Comparison of ENCODE assay signal across 8 cellular contexts in the genomic region with DNA sequence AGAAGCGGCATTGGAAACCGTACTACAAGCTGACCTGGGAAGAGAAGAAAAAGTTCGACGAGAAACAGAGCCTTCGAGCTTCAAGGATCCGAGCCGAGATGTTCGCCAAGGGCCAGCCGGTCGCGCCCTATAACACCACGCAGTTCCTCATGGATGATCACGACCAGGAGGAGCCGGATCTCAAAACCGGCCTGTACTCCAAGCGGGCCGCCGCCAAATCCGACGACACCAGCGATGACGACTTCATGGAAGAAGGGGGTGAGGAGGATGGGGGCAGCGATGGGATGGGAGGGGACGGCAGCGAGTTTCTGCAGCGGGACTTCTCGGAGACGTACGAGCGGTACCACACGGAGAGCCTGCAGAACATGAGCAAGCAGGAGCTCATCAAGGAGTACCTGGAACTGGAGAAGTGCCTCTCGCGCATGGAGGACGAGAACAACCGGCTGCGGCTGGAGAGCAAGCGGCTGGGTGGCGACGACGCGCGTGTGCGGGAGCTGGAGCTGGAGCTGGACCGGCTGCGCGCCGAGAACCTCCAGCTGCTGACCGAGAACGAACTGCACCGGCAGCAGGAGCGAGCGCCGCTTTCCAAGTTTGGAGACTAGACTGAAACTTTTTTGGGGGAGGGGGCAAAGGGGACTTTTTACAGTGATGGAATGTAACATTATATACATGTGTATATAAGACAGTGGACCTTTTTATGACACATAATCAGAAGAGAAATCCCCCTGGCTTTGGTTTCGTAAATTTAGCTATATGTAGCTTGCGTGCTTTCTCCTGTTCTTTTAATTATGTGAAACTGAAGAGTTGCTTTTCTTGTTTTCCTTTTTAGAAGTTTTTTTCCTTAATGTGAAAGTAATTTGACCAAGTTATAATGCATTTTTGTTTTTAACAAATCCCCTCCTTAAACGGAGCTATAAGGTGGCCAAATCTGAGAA. TPM values are rescaled to one million over a fixed set of nuclear protein-coding genes. Genes with fewer than 3 reads are reported as not detected.
DNase-seq lines count a peak whose midpoint lies in the region; ATAC-seq, FAIRE-seq and TF ChIP-seq lines count a peak whose summit lies in the region.

No MANE protein-coding gene starts in this region.

- peak overlapping the region; percentile 94 for H3K27ac ChIP-seq in C4-2B
- H3K27ac ChIP-seq in K562 (ENCODE audit: extremely low read depth, low read depth, low read length): peak overlapping the region; percentile 86

- no peak for TF ChIP-seq EP300 in K562 (IDR thresholded peaks at IDR 0.05; ENCODE audit: low read length)

- intact Hi-C loops in K562 (cut with micrococcal nuclease): loop anchor here (2.0 kb wide), 1 partner anchor 47 kb away; no protein-coding TSS in a partner anchor

- BruUV-seq in K562 (replicated peaks; lab: Mats Ljungman, UMichigan): no TSS peak

- peaks cover 54% of the 10 kb centered on the region for H3K79me2 ChIP-seq in K562 (ENCODE audit: control insufficient read depth, insufficient read depth, low read length)

- H3K4me2 ChIP-seq in K562 (ENCODE audit: insufficient read depth, low read length): peak overlapping the region; percentile 95

- under 1% methylated on average over 51 of the region's 56 CpGs for WGBS in K562 (ENCODE audit: insufficient coverage, low coverage, missing lambda C conversion rate)

- in situ Hi-C loops in K562 (cut with MboI): no loop called here

- peak; percentile 27; the same call in 1 of the 2 replicates for TF ChIP-seq POLR2A in Raji (IDR thresholded peaks at IDR 0.05; ENCODE audit: insufficient read depth, low read depth, low read length)
- TF ChIP-seq POLR2A in K562 (conservative IDR thresholded peaks at IDR 0.05): peak; percentile 30; the same call in 1 of the 2 replicates

- peaks cover 5% of the 10 kb centered on the region; the same call in 1 of the 2 replicates for H4K20me1 ChIP-seq in K562 (replicated peaks; ENCODE audit: control insufficient read depth, insufficient read depth, low read length)

- DNase-seq in HCEC 1CT (peak; percentile 65), K562 (ENCODE audit: extremely low read depth in 1 of 4, low spot score in 3 of 4) (peak in 3 of 4 experiments; percentile 26 to 72 (median 32)), retinal pigment epithelial cell (ENCODE audit: low read depth) (no peak), SK-N-DZ (ENCODE audit: low spot score) (no peak)

- peaks cover 3% of the 10 kb centered on the region; the same call in 1 of the 3 replicates for H3K36me3 ChIP-seq in K562 (ENCODE audit: control insufficient read depth, insufficient read depth, low read length)

- POLR2A ChIA-PET in K562 (lab: Yijun Ruan, JAX): interaction anchor here (0.5 to 10.1 kb wide), 61 partner anchors 11 to 1002 kb away, joined by 3 to 497 read pairs (median 5); partner anchors contain the start of genes ACBD4, DCAKD, HEXIM2 and MAP3K14

- H3K4me1 ChIP-seq in K562 (replicated peaks in 1 of 2; ENCODE audit: control insufficient read depth in 2 of 2, insufficient read depth in 2 of 2, low read length in 2 of 2): peaks cover 28 to 33% of the 10 kb centered on the region in 2 experiments

- no peaks in the 10 kb centered on the region for H3K9me1 ChIP-seq in K562 (ENCODE audit: control insufficient read depth, insufficient read depth, low read length)

- CTCF ChIA-PET in K562 (lab: Yijun Ruan, JAX; ENCODE audit: low intra/inter-chr PET ratio): interaction anchor here (0.6 to 3.8 kb wide), 4 partner anchors 8 to 48 kb away, joined by 3 to 29 read pairs (median 9); partner anchors contain the start of gene ACBD4

- no peak for TF ChIP-seq RAD21 in K562 (CRISPR knock-in tag; conservative IDR thresholded peaks at IDR 0.05 in 1 of 2, IDR thresholded peaks at IDR 0.05 in 1 of 2)

- H2AFZ ChIP-seq in K562 (ENCODE audit: low read depth, low read length): peak overlapping the region; percentile 14; the same call in 1 of the 2 replicates

- no peaks in the 10 kb centered on the region for H3K9me3 ChIP-seq in K562 (replicated peaks; ENCODE audit: control insufficient read depth, insufficient read depth, low read depth, low read length)

- peak; percentile 10 for ATAC-seq in K562
- no peak for ATAC-seq in GM18858 (IDR thresholded peaks at IDR 0.05; ENCODE audit: unreplicated experiment)

- H3K9ac ChIP-seq in K562 (ENCODE audit: insufficient read depth in 1 of 2, low read depth in 2 of 2, low read length in 2 of 2): peak overlapping the region; percentile 79 to 98

- FAIRE-seq in K562 (lab: Jason Lieb, UNC): no peak

- H3K4me3 ChIP-seq in K562 (peak overlapping the region; percentile 69), iPS-11a (ENCODE audit: low read depth, low read length) (peak overlapping the region; percentile 93), retinal pigment epithelial cell (ENCODE audit: low read length) (peak overlapping the region; percentile 96)

- H3K27me3 ChIP-seq in K562 (ENCODE audit: control insufficient read depth in 2 of 2, insufficient read depth in 2 of 2, low read length in 2 of 2): no peaks in the 10 kb centered on the region

- no peak for TF ChIP-seq CTCF in C4-2B (conservative IDR thresholded peaks at IDR 0.05)
- no peak for TF ChIP-seq CTCF in K562 (IDR thresholded peaks at IDR 0.05 in 2 of 3, conservative IDR thresholded peaks at IDR 0.05 in 1 of 3; ENCODE audit: insufficient read depth in 2 of 3, low read depth in 1 of 3, low read length in 3 of 3)
- no peak for TF ChIP-seq CTCF in retinal pigment epithelial cell (conservative IDR thresholded peaks at IDR 0.05; ENCODE audit: low read depth, low read length)

RNA-seq across cellular contexts. Expression of gene HEXIM1, which starts 1.7 kb away (rescaled TPM):
- total RNA-seq in K562 (2011; cell fraction: chromatin; rRNA removed; ENCODE audit: low replicate concordance): 13.2 and 13.4 TPM in 2 replicates
- total RNA-seq in K562 (2011; cell fraction: nucleolus; rRNA removed): 10.9 and 13.0 TPM in 2 replicates
- 15.3 and 17.7 TPM in 2 replicates for total RNA-seq in K562 (2011; cell fraction: nucleoplasm; rRNA removed)
- total RNA-seq in K562 (2014; rRNA removed): 18.5 and 18.8 TPM in 2 replicates
- total RNA-seq in K562 (2014; rRNA removed; fragmentation: Illumina TruSeq; extraction: Trizol): 4.0 and 4.2 TPM in 2 replicates
- total RNA-seq in K562 (2015; rRNA removed; fragmentation: Illumina TruSeq; extraction: Trizol): 6.6 and 7.3 TPM in 2 replicates
- total RNA-seq in K562 (2021): 21.4 and 28.3 TPM in 2 replicates
- polyA plus RNA-seq in K562 (2011; rRNA removed): 7.9 and 9.1 TPM in 2 replicates
- 8.8 and 11.7 TPM in 2 replicates for polyA plus RNA-seq in K562 (2011; cell fraction: cytosol; rRNA removed)
- 7.8 and 10.5 TPM in 2 replicates for polyA plus RNA-seq in K562 (2011; cell fraction: nucleus; rRNA removed)
- 18.0 and 23.2 TPM in 2 replicates for polyA plus RNA-seq in K562 (2012)
- 20.9 and 27.2 TPM in 2 replicates for polyA plus RNA-seq in K562 (2014; fragmentation: Illumina TruSeq; extraction: Trizol)
- polyA plus RNA-seq in K562 (2014; fragmentation: Nextera tagmentation; extraction: Ambion mirVana): 1 to 10 TPM; 1.4 to 1.6 TPM
- 24.4 and 26.2 TPM in 2 replicates for polyA plus RNA-seq in K562 (2014; rRNA removed)
- 3.2 and 4.6 TPM in 2 replicates for polyA minus RNA-seq in K562 (2011; rRNA and poly(A)+ RNA removed)
- polyA minus RNA-seq in K562 (2011; cell fraction: cytosol; rRNA and poly(A)+ RNA removed): 5.6 and 6.3 TPM in 2 replicates
- polyA minus RNA-seq in K562 (2011; cell fraction: nucleus; rRNA and poly(A)+ RNA removed): 3.8 and 7.1 TPM in 2 replicates
- 1.4 TPM in 2 replicates for polyA plus RNA-seq in SK-N-DZ (2014; cell fraction: cytosol; rRNA removed)
- polyA plus RNA-seq in SK-N-DZ (2014; cell fraction: nucleus; rRNA removed): 0.97 and 2.7 TPM in 2 replicates

RNA-seq across cellular contexts. Expression of gene HEXIM2, which starts 11.7 kb away (rescaled TPM):
- 1.4 TPM in 1 of 2 replicates, not detected in the other for total RNA-seq in K562 (2011; cell fraction: chromatin; rRNA removed; ENCODE audit: low replicate concordance)
- 0.83 and 1.2 TPM in 2 replicates for total RNA-seq in K562 (2011; cell fraction: nucleolus; rRNA removed)
- total RNA-seq in K562 (2011; cell fraction: nucleoplasm; rRNA removed): 0.69 and 1.2 TPM in 2 replicates
- 2.7 and 3.4 TPM in 2 replicates for total RNA-seq in K562 (2014; rRNA removed)
- 0.29 and 0.69 TPM in 2 replicates for total RNA-seq in K562 (2014; rRNA removed; fragmentation: Illumina TruSeq; extraction: Trizol)
- 1.4 and 1.8 TPM in 2 replicates for total RNA-seq in K562 (2015; rRNA removed; fragmentation: Illumina TruSeq; extraction: Trizol)
- 2.0 and 2.1 TPM in 2 replicates for total RNA-seq in K562 (2021)
- 1.1 and 1.6 TPM in 2 replicates for polyA plus RNA-seq in K562 (2011; rRNA removed)
- polyA plus RNA-seq in K562 (2011; cell fraction: cytosol; rRNA removed): 1.7 and 2.5 TPM in 2 replicates
- 0.98 and 1.1 TPM in 2 replicates for polyA plus RNA-seq in K562 (2011; cell fraction: nucleus; rRNA removed)
- 2.3 and 2.8 TPM in 2 replicates for polyA plus RNA-seq in K562 (2012)
- 1.1 and 1.9 TPM in 2 replicates for polyA plus RNA-seq in K562 (2014; fragmentation: Illumina TruSeq; extraction: Trizol)
- not detected for polyA plus RNA-seq in K562 (2014; fragmentation: Nextera tagmentation; extraction: Ambion mirVana)
- polyA plus RNA-seq in K562 (2014; rRNA removed): 0.86 and 1.8 TPM in 2 replicates
- 0.46 and 0.72 TPM in 2 replicates for polyA minus RNA-seq in K562 (2011; rRNA and poly(A)+ RNA removed)
- polyA minus RNA-seq in K562 (2011; cell fraction: cytosol; rRNA and poly(A)+ RNA removed): not detected in 2 replicates
- polyA minus RNA-seq in K562 (2011; cell fraction: nucleus; rRNA and poly(A)+ RNA removed): 0.54 and 1.3 TPM in 2 replicates
- 9.7 and 10.2 TPM in 2 replicates for polyA plus RNA-seq in SK-N-DZ (2014; cell fraction: cytosol; rRNA removed)
- 7.2 and 8.5 TPM in 2 replicates for polyA plus RNA-seq in SK-N-DZ (2014; cell fraction: nucleus; rRNA removed)

RNA-seq across cellular contexts. Expression of gene ACBD4, which starts 14.4 kb away (rescaled TPM):
- total RNA-seq in K562 (2011; cell fraction: chromatin; rRNA removed; ENCODE audit: low replicate concordance): 14.7 and 39.0 TPM in 2 replicates
- 32.7 and 33.0 TPM in 2 replicates for total RNA-seq in K562 (2011; cell fraction: nucleolus; rRNA removed)
- total RNA-seq in K562 (2011; cell fraction: nucleoplasm; rRNA removed): 14.5 and 17.5 TPM in 2 replicates
- 5.5 and 6.3 TPM in 2 replicates for total RNA-seq in K562 (2014; rRNA removed)
- total RNA-seq in K562 (2014; rRNA removed; fragmentation: Illumina TruSeq; extraction: Trizol): 1.6 and 2.1 TPM in 2 replicates
- total RNA-seq in K562 (2015; rRNA removed; fragmentation: Illumina TruSeq; extraction: Trizol): 2.0 and 2.1 TPM in 2 replicates
- total RNA-seq in K562 (2021): 4.7 and 5.7 TPM in 2 replicates
- polyA plus RNA-seq in K562 (2011; rRNA removed): 6.9 and 9.1 TPM in 2 replicates
- polyA plus RNA-seq in K562 (2011; cell fraction: cytosol; rRNA removed): 4.9 and 7.5 TPM in 2 replicates
- 24.3 and 48.8 TPM in 2 replicates for polyA plus RNA-seq in K562 (2011; cell fraction: nucleus; rRNA removed)
- polyA plus RNA-seq in K562 (2012): 6.1 and 12.0 TPM in 2 replicates
- 4.6 and 5.4 TPM in 2 replicates for polyA plus RNA-seq in K562 (2014; fragmentation: Illumina TruSeq; extraction: Trizol)
- polyA plus RNA-seq in K562 (2014; fragmentation: Nextera tagmentation; extraction: Ambion mirVana): under 1 TPM; 0.14 to 0.15 TPM
- polyA plus RNA-seq in K562 (2014; rRNA removed): 5.6 and 7.0 TPM in 2 replicates
- 1.8 and 2.6 TPM in 2 replicates for polyA minus RNA-seq in K562 (2011; rRNA and poly(A)+ RNA removed)
- polyA minus RNA-seq in K562 (2011; cell fraction: cytosol; rRNA and poly(A)+ RNA removed): 3.7 and 4.4 TPM in 2 replicates
- polyA minus RNA-seq in K562 (2011; cell fraction: nucleus; rRNA and poly(A)+ RNA removed): 17.5 and 22.5 TPM in 2 replicates
- 6.4 TPM in 2 replicates for polyA plus RNA-seq in SK-N-DZ (2014; cell fraction: cytosol; rRNA removed)
- 21.1 and 23.7 TPM in 2 replicates for polyA plus RNA-seq in SK-N-DZ (2014; cell fraction: nucleus; rRNA removed)

RNA-seq across cellular contexts. Expression of gene PLCD3, which starts 17.6 kb away (rescaled TPM):
- total RNA-seq in K562 (2011; cell fraction: chromatin; rRNA removed; ENCODE audit: low replicate concordance): 4.5 and 16.3 TPM in 2 replicates
- 10.4 and 13.0 TPM in 2 replicates for total RNA-seq in K562 (2011; cell fraction: nucleolus; rRNA removed)
- 4.2 and 4.8 TPM in 2 replicates for total RNA-seq in K562 (2011; cell fraction: nucleoplasm; rRNA removed)
- total RNA-seq in K562 (2014; rRNA removed) (7.5 and 8.8 TPM in 2 replicates), K562 (2014; rRNA removed; fragmentation: Illumina TruSeq; extraction: Trizol) (2.4 and 2.5 TPM in 2 replicates), K562 (2015; rRNA removed; fragmentation: Illumina TruSeq; extraction: Trizol) (4.0 and 4.6 TPM in 2 replicates), K562 (2021) (22.6 and 22.9 TPM in 2 replicates)
- polyA plus RNA-seq in K562 (2011; rRNA removed) (8.1 and 16.5 TPM in 2 replicates), K562 (2014; fragmentation: Illumina TruSeq; extraction: Trizol) (10.5 and 14.7 TPM in 2 replicates), K562 (2014; fragmentation: Nextera tagmentation; extraction: Ambion mirVana) (under 1 TPM; 0.20 to 0.27 TPM), K562 (2014; rRNA removed) (8.2 and 15.7 TPM in 2 replicates)
- polyA plus RNA-seq in K562 (2011; cell fraction: cytosol; rRNA removed): 15.2 and 44.8 TPM in 2 replicates
- 10.0 and 23.0 TPM in 2 replicates for polyA plus RNA-seq in K562 (2011; cell fraction: nucleus; rRNA removed)
- polyA plus RNA-seq in K562 (2012): 13.0 and 13.6 TPM in 2 replicates
- 1.6 and 13.2 TPM in 2 replicates for polyA minus RNA-seq in K562 (2011; rRNA and poly(A)+ RNA removed)
- polyA minus RNA-seq in K562 (2011; cell fraction: cytosol; rRNA and poly(A)+ RNA removed): 17.4 and 18.3 TPM in 2 replicates
- 3.4 and 8.9 TPM in 2 replicates for polyA minus RNA-seq in K562 (2011; cell fraction: nucleus; rRNA and poly(A)+ RNA removed)
- 14.7 and 16.2 TPM in 2 replicates for polyA plus RNA-seq in SK-N-DZ (2014; cell fraction: cytosol; rRNA removed)
- polyA plus RNA-seq in SK-N-DZ (2014; cell fraction: nucleus; rRNA removed): 17.1 and 17.3 TPM in 2 replicates

Comparison
In these comparisons a context has a peak if more than half of its experiments do, and no peak if none do; other contexts are left out.
1. DNase-seq: peak in HCEC 1CT (single experiment) and K562 (3 of 4); none in retinal pigment epithelial cell (single experiment) and SK-N-DZ (single experiment).
2. Peak in every context shown above with its lines, with median percentiles within 50 percentile points of each other: H3K4me3 ChIP-seq.